ENCODE assay signal across 2 cellular contexts in the genomic region with DNA sequence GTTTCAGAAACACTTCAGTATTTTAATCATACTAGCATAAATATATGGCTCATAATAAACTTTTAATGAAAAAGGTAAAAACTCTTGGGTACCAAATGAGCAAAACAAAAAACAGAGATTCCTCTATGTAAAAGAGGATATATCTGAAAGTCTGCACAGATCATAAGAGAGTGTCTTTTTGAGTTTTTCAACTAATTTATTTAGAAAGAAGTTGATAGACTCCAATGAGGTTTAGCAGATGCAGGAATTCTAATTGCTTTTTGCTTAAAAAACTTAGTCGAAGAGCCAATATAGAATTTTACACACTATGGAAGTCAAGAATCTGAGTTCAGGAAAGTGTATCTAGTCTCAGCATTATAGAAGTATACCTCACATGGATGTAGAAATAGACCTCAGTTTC.
TF ChIP-seq lines count a peak whose summit lies in the region.

No MANE protein-coding gene starts in this region.

TF ChIP-seq in SK-N-SH, 30 proteins besides CTCF, POLR2A, EP300 and RAD21 (continued from another document):
- TF ChIP-seq, protein P1, sequence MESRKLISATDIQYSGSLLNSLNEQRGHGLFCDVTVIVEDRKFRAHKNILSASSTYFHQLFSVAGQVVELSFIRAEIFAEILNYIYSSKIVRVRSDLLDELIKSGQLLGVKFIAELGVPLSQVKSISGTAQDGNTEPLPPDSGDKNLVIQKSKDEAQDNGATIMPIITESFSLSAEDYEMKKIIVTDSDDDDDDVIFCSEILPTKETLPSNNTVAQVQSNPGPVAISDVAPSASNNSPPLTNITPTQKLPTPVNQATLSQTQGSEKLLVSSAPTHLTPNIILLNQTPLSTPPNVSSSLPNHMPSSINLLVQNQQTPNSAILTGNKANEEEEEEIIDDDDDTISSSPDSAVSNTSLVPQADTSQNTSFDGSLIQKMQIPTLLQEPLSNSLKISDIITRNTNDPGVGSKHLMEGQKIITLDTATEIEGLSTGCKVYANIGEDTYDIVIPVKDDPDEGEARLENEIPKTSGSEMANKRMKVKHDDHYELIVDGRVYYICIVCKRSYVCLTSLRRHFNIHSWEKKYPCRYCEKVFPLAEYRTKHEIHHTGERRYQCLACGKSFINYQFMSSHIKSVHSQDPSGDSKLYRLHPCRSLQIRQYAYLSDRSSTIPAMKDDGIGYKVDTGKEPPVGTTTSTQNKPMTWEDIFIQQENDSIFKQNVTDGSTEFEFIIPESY (IDR thresholded peaks at IDR 0.05; ENCODE audit: borderline replicate concordance, low read depth): no peak
- TF ChIP-seq TAF1 (IDR thresholded peaks at IDR 0.05; ENCODE audit: borderline replicate concordance, low read depth, low read length) (no peak), TEAD4 (IDR thresholded peaks at IDR 0.05; ENCODE audit: borderline replicate concordance, insufficient read depth) (no peak), ELF1 (IDR thresholded peaks at IDR 0.05) (no peak), MXI1 (IDR thresholded peaks at IDR 0.05; ENCODE audit: low read depth, low read length) (no peak), JUND (IDR thresholded peaks at IDR 0.05) (no peak)

TF ChIP-seq in SK-N-SH treated with all-trans-retinoic acid at 6 μM for 48 hours, 23 proteins besides CTCF, POLR2A, EP300 and RAD21 (continued from another document):
- TF ChIP-seq, protein P2, sequence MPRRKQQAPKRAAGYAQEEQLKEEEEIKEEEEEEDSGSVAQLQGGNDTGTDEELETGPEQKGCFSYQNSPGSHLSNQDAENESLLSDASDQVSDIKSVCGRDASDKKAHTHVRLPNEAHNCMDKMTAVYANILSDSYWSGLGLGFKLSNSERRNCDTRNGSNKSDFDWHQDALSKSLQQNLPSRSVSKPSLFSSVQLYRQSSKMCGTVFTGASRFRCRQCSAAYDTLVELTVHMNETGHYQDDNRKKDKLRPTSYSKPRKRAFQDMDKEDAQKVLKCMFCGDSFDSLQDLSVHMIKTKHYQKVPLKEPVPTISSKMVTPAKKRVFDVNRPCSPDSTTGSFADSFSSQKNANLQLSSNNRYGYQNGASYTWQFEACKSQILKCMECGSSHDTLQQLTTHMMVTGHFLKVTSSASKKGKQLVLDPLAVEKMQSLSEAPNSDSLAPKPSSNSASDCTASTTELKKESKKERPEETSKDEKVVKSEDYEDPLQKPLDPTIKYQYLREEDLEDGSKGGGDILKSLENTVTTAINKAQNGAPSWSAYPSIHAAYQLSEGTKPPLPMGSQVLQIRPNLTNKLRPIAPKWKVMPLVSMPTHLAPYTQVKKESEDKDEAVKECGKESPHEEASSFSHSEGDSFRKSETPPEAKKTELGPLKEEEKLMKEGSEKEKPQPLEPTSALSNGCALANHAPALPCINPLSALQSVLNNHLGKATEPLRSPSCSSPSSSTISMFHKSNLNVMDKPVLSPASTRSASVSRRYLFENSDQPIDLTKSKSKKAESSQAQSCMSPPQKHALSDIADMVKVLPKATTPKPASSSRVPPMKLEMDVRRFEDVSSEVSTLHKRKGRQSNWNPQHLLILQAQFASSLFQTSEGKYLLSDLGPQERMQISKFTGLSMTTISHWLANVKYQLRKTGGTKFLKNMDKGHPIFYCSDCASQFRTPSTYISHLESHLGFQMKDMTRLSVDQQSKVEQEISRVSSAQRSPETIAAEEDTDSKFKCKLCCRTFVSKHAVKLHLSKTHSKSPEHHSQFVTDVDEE (CRISPR knock-in tag; IDR thresholded peaks at IDR 0.05): no peak
TF ChIP-seq in SK-N-SH treated with all-trans-retinoic acid at 6 μM for 48 hours: peak in this region for 0.
